Comparison of ENCODE assay signal across 19 cellular contexts in genomic region chr22:36009085-36009484, GRCh38. TPM values are rescaled to one million over a fixed set of nuclear protein-coding genes. Genes with fewer than 3 reads are reported as not detected.
A peak's percentile ranks its signal among the peaks of the same experiment; 100 is the strongest.
DNase-seq lines count a peak whose midpoint lies in the region; ATAC-seq and TF ChIP-seq lines count a peak whose summit lies in the region.
"Had no signal": no experiment of that assay in that cellular context is flagged by ENCODE, and none has a peak within 500 bp of the region (broad histone marks: within the 10 kb centered on the region; RNA-seq: fewer than 3 reads in every experiment).

No MANE protein-coding gene starts in this region.

- peak overlapping the region; percentile 1 for H3K27ac ChIP-seq in fibroblast of lung (ENCODE audit: insufficient read depth, low read length)
- H3K27ac ChIP-seq in smooth muscle cell (ENCODE audit: low read depth) = peak overlapping the region; percentile 78
- peak overlapping the region in 1 of 4 donors; percentile 53 for H3K27ac ChIP-seq in esophagus squamous epithelium
- H3K27ac ChIP-seq: psoas muscle, upper lobe of right lung had no signal

- DNase-seq in ELR (ENCODE audit: low read depth) (peak; percentile 62), RPMI7951 (ENCODE audit: low read depth) (peak; percentile 74), fibroblast of lung (ENCODE audit: low read depth in 2 of 2) (peak; percentile 53 to 79), smooth muscle cell (lab: John Stamatoyannopoulos, UW; ENCODE audit: unreplicated experiment) (no peak), esophagus squamous epithelium (lab: John Stamatoyannopoulos, UW) (no peak), kidney glomerular epithelial cell (lab: John Stamatoyannopoulos, UW) (no peak)
- no peak for DNase-seq in activated CD8-positive, alpha-beta memory T cell treated with anti-CD3 and anti-CD28 coated beads for 24 hours
- DNase-seq: activated naive CD4-positive, alpha-beta T cell; CD8-positive, alpha-beta memory T cell; heart left ventricle; left colon; naive thymus-derived CD8-positive, alpha-beta T cell; NCI-H1105 treated with DMSO at 0.1 percent for 48 hours; NCI-H446; psoas muscle; stimulated activated CD4-positive, alpha-beta T cell treated with anti-CD3 and anti-CD28 coated beads, Interleukin-1b, Interleukin-23, amount 100 ng/mL, for 48 hours; upper lobe of right lung had no signal

- no peak overlapping the region for H2AFZ ChIP-seq in fibroblast of lung (ENCODE audit: low read length)
- H2AFZ ChIP-seq in smooth muscle cell (ENCODE audit: low read depth) = no peak overlapping the region

- H3K27me3 ChIP-seq in fibroblast of lung (ENCODE audit: control insufficient read depth, insufficient read depth, low read length) (no peaks in the 10 kb centered on the region), smooth muscle cell (ENCODE audit: low read depth) (no peaks in the 10 kb centered on the region), esophagus squamous epithelium (no peaks in the 10 kb centered on the region)
- H3K27me3 ChIP-seq: heart left ventricle, upper lobe of right lung had no signal

- H3K9me3 ChIP-seq in fibroblast of lung (ENCODE audit: control insufficient read depth, insufficient read depth, low read depth, low read length) = no peaks in the 10 kb centered on the region
- no peaks in the 10 kb centered on the region for H3K9me3 ChIP-seq in smooth muscle cell (replicated peaks; ENCODE audit: low read depth)
- H3K9me3 ChIP-seq in esophagus squamous epithelium = no peaks in the 10 kb centered on the region
- H3K9me3 ChIP-seq: heart left ventricle, psoas muscle, upper lobe of right lung had no signal

- no peak for TF ChIP-seq POLR2A in esophagus squamous epithelium (IDR thresholded peaks at IDR 0.05)

- no peaks in the 10 kb centered on the region for H3K36me3 ChIP-seq in fibroblast of lung (ENCODE audit: control insufficient read depth, insufficient read depth, low read length)
- H3K36me3 ChIP-seq in smooth muscle cell (ENCODE audit: low read depth) = no peaks in the 10 kb centered on the region
- H3K36me3 ChIP-seq in esophagus squamous epithelium = no peaks in the 10 kb centered on the region
- H3K36me3 ChIP-seq: heart left ventricle, upper lobe of right lung had no signal

- intact Hi-C loops in esophagus squamous epithelium (cut with DNase I) = no loop called here

- H3K4me1 ChIP-seq in fibroblast of lung (ENCODE audit: control insufficient read depth, extremely low read depth, insufficient read depth, low read length) (peaks cover 31% of the 10 kb centered on the region), smooth muscle cell (ENCODE audit: low read depth) (peaks cover 32% of the 10 kb centered on the region), esophagus squamous epithelium (peaks cover 0 to 82% (median 17%) of the 10 kb centered on the region in 3 donors)

- ATAC-seq in GM18861 (IDR thresholded peaks at IDR 0.05; ENCODE audit: unreplicated experiment) = no peak
- ATAC-seq: left colon; naive thymus-derived CD8-positive, alpha-beta T cell; upper lobe of right lung had no signal

- no peaks in the 10 kb centered on the region for H3F3A ChIP-seq in smooth muscle cell (ENCODE audit: low read depth)

- H3K4me3 ChIP-seq in fibroblast of lung (replicated peaks in 1 of 4; ENCODE audit: control extremely low read depth in 1 of 4, insufficient read depth in 1 of 4, low read depth in 3 of 4, low read length in 4 of 4) = no peak overlapping the region
- H3K4me3 ChIP-seq in smooth muscle cell = no peak overlapping the region
- H3K4me3 ChIP-seq in esophagus squamous epithelium = no peak overlapping the region
- H3K4me3 ChIP-seq: heart left ventricle, psoas muscle, upper lobe of right lung had no signal

- H3K4me2 ChIP-seq in fibroblast of lung (ENCODE audit: extremely low read depth, insufficient read depth, low read length) = peak overlapping the region; percentile 21
- H3K4me2 ChIP-seq in smooth muscle cell = peak overlapping the region; percentile 43

- 47% methylated on average over 3 of the region's 3 CpGs for WGBS in smooth muscle cell (ENCODE audit: low lambda C conversion rate)
- 45 to 49% methylated on average over 3 of the region's 3 CpGs for WGBS in esophagus squamous epithelium, 2 donors

- no peak overlapping the region for H3K9ac ChIP-seq in fibroblast of lung (ENCODE audit: insufficient read depth, low read length)
- H3K9ac ChIP-seq in smooth muscle cell (ENCODE audit: low read depth) = peak overlapping the region; percentile 65

- no peak for TF ChIP-seq CTCF in fibroblast of lung (conservative IDR thresholded peaks at IDR 0.05 in 1 of 2, IDR thresholded peaks at IDR 0.05 in 1 of 2; ENCODE audit: low read depth in 1 of 2, low read length in 2 of 2)
- no peak for TF ChIP-seq CTCF in smooth muscle cell (IDR thresholded peaks at IDR 0.05; ENCODE audit: borderline replicate concordance, insufficient read depth, poor library complexity, severe bottlenecking)
- no peak for TF ChIP-seq CTCF in esophagus squamous epithelium (IDR thresholded peaks at IDR 0.05)

- H3K79me2 ChIP-seq in fibroblast of lung (ENCODE audit: control insufficient read depth, insufficient read depth, low read length) (peaks cover 73% of the 10 kb centered on the region), smooth muscle cell (ENCODE audit: low read depth) (peaks cover 94% of the 10 kb centered on the region)

- H4K20me1 ChIP-seq in fibroblast of lung (ENCODE audit: control insufficient read depth, extremely low read depth, insufficient read depth, low read length) (no peaks in the 10 kb centered on the region), smooth muscle cell (ENCODE audit: low read depth) (peaks cover 97% of the 10 kb centered on the region)

RNA-seq across cellular contexts. Expression of gene RBFOX2, which starts 19.5 kb away (rescaled TPM):
- total RNA-seq in RPMI7951 (2014; rRNA removed; shearing (Covaris generic)) = 82.2 and 96.2 TPM in 2 replicates
- total RNA-seq in fibroblast of lung (127 and 173 TPM in 2 replicates), smooth muscle cell (144 and 168 TPM in 2 replicates), esophagus squamous epithelium (10 to 100 TPM; 33.3 to 69.6 (median 46.3) TPM)
- polyA plus RNA-seq in fibroblast of lung (184 and 190 TPM in 2 replicates), smooth muscle cell (128 and 151 TPM in 2 replicates)
- polyA plus RNA-seq in fibroblast of lung (2012) = 107 and 125 TPM in 2 replicates
- polyA minus RNA-seq in fibroblast of lung (ENCODE audit: low replicate concordance) = 147 and 168 TPM in 2 replicates
- polyA plus RNA-seq: IgD-negative memory B cell had no signal

Comparison
In these comparisons a context has a peak if more than half of its experiments do, and no peak if none do; other contexts are left out.
1. DNase-seq: peak in ELR (single experiment), RPMI7951 (single experiment) and fibroblast of lung (2 of 2); none in smooth muscle cell (single experiment), activated CD8-positive, alpha-beta memory T cell treated with anti-CD3 and anti-CD28 coated beads for 24 hours (single experiment), esophagus squamous epithelium (single experiment) and kidney glomerular epithelial cell (single experiment).